In genomic region chr2:170360546-170361358, GRCh38 we compare ENCODE assay signal across 13 cellular contexts.
DNase-seq lines count a peak whose midpoint lies in the region; ATAC-seq, FAIRE-seq and TF ChIP-seq lines count a peak whose summit lies in the region.
"Had no signal": no experiment of that assay in that cellular context is flagged by ENCODE, and none has a peak within 500 bp of the region (broad histone marks: within the 10 kb centered on the region; RNA-seq: fewer than 3 reads in every experiment).

No MANE protein-coding gene starts in this region.

- H3F3A ChIP-seq in Loucy (ENCODE audit: low read depth), result no peaks in the 10 kb centered on the region

- H3K27me3 ChIP-seq in Loucy (ENCODE audit: insufficient read depth, low read length, poor library complexity, severe bottlenecking), result no peaks in the 10 kb centered on the region
- no peaks in the 10 kb centered on the region for H3K27me3 ChIP-seq in GM12878 (replicated peaks in 1 of 2; ENCODE audit: control insufficient read depth in 2 of 2, insufficient read depth in 2 of 2, low read length in 1 of 2)
- H3K27me3 ChIP-seq in small intestine (ENCODE audit: control insufficient read depth in 2 of 2, insufficient read depth in 2 of 2, low read length in 2 of 2), result peaks cover 0 to 2% of the 10 kb centered on the region in 2 donors
- no peaks in the 10 kb centered on the region for H3K27me3 ChIP-seq in uterus
- H3K27me3 ChIP-seq: ascending aorta had no signal

- H3K36me3 ChIP-seq in Loucy (ENCODE audit: insufficient read depth, low read length) (no peaks in the 10 kb centered on the region), GM12878 (ENCODE audit: control insufficient read depth in 2 of 2, insufficient read depth in 2 of 2, low read length in 1 of 2) (no peaks in the 10 kb centered on the region), small intestine (ENCODE audit: control insufficient read depth in 2 of 2, insufficient read depth in 2 of 2, low read length in 2 of 2) (no peaks in the 10 kb centered on the region), uterus (no peaks in the 10 kb centered on the region)
- H3K36me3 ChIP-seq: ascending aorta had no signal

- no peak for TF ChIP-seq EP300 in GM12878 (IDR thresholded peaks at IDR 0.05; ENCODE audit: borderline replicate concordance in 1 of 2, control insufficient read depth in 1 of 2, low read depth in 2 of 2, low read length in 2 of 2)

- POLR2A ChIA-PET in GM12878 (lab: Charles Lee), result interaction anchor here (1.0 kb wide), 1 partner anchor 16 kb away, joined by 3 read pairs; no protein-coding TSS in a partner anchor

- H2AFZ ChIP-seq in Loucy (ENCODE audit: low read length) (peak overlapping the region; percentile 47), GM12878 (ENCODE audit: control insufficient read depth, low read depth, low read length) (no peak overlapping the region)

- H3K4me3 ChIP-seq in Loucy (ENCODE audit: low read length, poor library complexity, severe bottlenecking) (no peak overlapping the region), GM12878 (no peak overlapping the region), small intestine (ENCODE audit: low read depth in 1 of 2, low read length in 2 of 2) (no peak overlapping the region), uterus (no peak overlapping the region)
- H3K4me3 ChIP-seq: ascending aorta had no signal

- peak; percentile 49 for ATAC-seq in GM12878

- no peaks in the 10 kb centered on the region for H3K36me3 Mint-ChIP-seq in activated CD4-positive, alpha-beta T cell treated with anti-CD3 and anti-CD28 coated beads, Interleukin-2, amount 10 ng/mL, durations not matched to agents 24 days and 14 days (ENCODE audit: low read depth)
- no peaks in the 10 kb centered on the region for H3K36me3 Mint-ChIP-seq in glutamatergic neuron (ENCODE audit: unreplicated experiment)
- H3K36me3 Mint-ChIP-seq: CD14-positive monocyte had no signal

- peaks cover 4% of the 10 kb centered on the region for H3K27me3 Mint-ChIP-seq in activated CD4-positive, alpha-beta T cell treated with anti-CD3 and anti-CD28 coated beads, Interleukin-2, amount 10 ng/mL, durations not matched to agents 24 days and 14 days
- no peaks in the 10 kb centered on the region for H3K27me3 Mint-ChIP-seq in glutamatergic neuron (ENCODE audit: unreplicated experiment)

- H3K4me1 ChIP-seq in Loucy (ENCODE audit: insufficient read depth, low read length, poor library complexity, severe bottlenecking) (peaks cover 55% of the 10 kb centered on the region), GM12878 (ENCODE audit: control insufficient read depth, insufficient read depth, low read length) (no peaks in the 10 kb centered on the region), small intestine (ENCODE audit: control insufficient read depth in 2 of 2, insufficient read depth in 1 of 2, low read depth in 1 of 2, low read length in 1 of 2) (no peaks in the 10 kb centered on the region), uterus (no peaks in the 10 kb centered on the region)
- H3K4me1 ChIP-seq: ascending aorta had no signal

- H3K9me3 ChIP-seq in Loucy (ENCODE audit: insufficient read depth, low read depth, low read length) (no peaks in the 10 kb centered on the region), GM12878 (replicated peaks; ENCODE audit: control insufficient read depth, insufficient read depth, low read length) (no peaks in the 10 kb centered on the region), small intestine (ENCODE audit: control insufficient read depth, low read depth) (no peaks in the 10 kb centered on the region), uterus (no peaks in the 10 kb centered on the region)
- H3K9me3 ChIP-seq: ascending aorta had no signal

- RAD21 ChIA-PET in GM12878 (lab: Charles Lee; ENCODE audit: unreplicated experiment), result interaction anchor here (0.5 to 2.5 kb wide), 17 partner anchors 9 to 456 kb away, joined by 3 to 19 read pairs (median 4); partner anchors contain the start of gene GAD1

- FAIRE-seq in GM12878 (lab: Jason Lieb, UNC) (no peak), small intestine (lab: Jason Lieb, UNC) (no peak)

- H3K27ac ChIP-seq in GM12878 (ENCODE audit: control insufficient read depth, insufficient read depth), result no peak overlapping the region
- H3K27ac ChIP-seq in small intestine (ENCODE audit: low read depth in 1 of 2, low read length in 1 of 2), result no peak overlapping the region
- no peak overlapping the region for H3K27ac ChIP-seq in uterus
- H3K27ac ChIP-seq: ascending aorta had no signal

- TF ChIP-seq CTCF in Loucy (conservative IDR thresholded peaks at IDR 0.05; ENCODE audit: low read length) (no peak), GM12878 (IDR thresholded peaks at IDR 0.05 in 2 of 3, conservative IDR thresholded peaks at IDR 0.05 in 1 of 3; ENCODE audit: control insufficient read depth in 2 of 3, extremely low read depth in 1 of 3, insufficient read depth in 1 of 3, low read depth in 3 of 3, low read length in 3 of 3) (no peak), glutamatergic neuron (IDR thresholded peaks at IDR 0.05; ENCODE audit: partially characterized antibody, unreplicated experiment) (no peak), uterus (IDR thresholded peaks at IDR 0.05) (no peak)

- no peak overlapping the region for H3K4me3 Mint-ChIP-seq in activated CD4-positive, alpha-beta T cell treated with anti-CD3 and anti-CD28 coated beads, Interleukin-2, amount 10 ng/mL, durations not matched to agents 24 days and 14 days
- H3K4me3 Mint-ChIP-seq in glutamatergic neuron (ENCODE audit: unreplicated experiment), result no peak overlapping the region

- 56% methylated on average over 4 of the region's 4 CpGs for WGBS in GM12878 (ENCODE audit: insufficient coverage, insufficient replicate concordance, low lambda C conversion rate, missing lambda C conversion rate)
- 47 to 60% (median 51%) methylated on average over 4 of the region's 4 CpGs for WGBS in small intestine, 3 donors

- H3K9me2 ChIP-seq in Loucy (replicated peaks; ENCODE audit: low read depth, low read length), result no peaks in the 10 kb centered on the region

- H3K9me3 Mint-ChIP-seq in activated CD4-positive, alpha-beta T cell treated with anti-CD3 and anti-CD28 coated beads, Interleukin-2, amount 10 ng/mL, durations not matched to agents 24 days and 14 days, result no peaks in the 10 kb centered on the region
- no peaks in the 10 kb centered on the region for H3K9me3 Mint-ChIP-seq in glutamatergic neuron (ENCODE audit: unreplicated experiment)
- H3K9me3 Mint-ChIP-seq: CD14-positive monocyte; T-helper 1 cell treated with Interleukin-12 subunit alpha and Interleukin-12 subunit beta and Interleukin-4 antibody, amounts not matched to agents 30 μg/mL and 1 μg/mL, for 36 hours had no signal

- BruUV-seq in GM12878 (replicated peaks; lab: Mats Ljungman, UMichigan), result no TSS peak

- peaks cover 35% of the 10 kb centered on the region for H3K4me1 Mint-ChIP-seq in activated CD4-positive, alpha-beta T cell treated with anti-CD3 and anti-CD28 coated beads, Interleukin-2, amount 10 ng/mL, durations not matched to agents 24 days and 14 days
- peaks cover 12% of the 10 kb centered on the region for H3K4me1 Mint-ChIP-seq in glutamatergic neuron (ENCODE audit: low read depth, unreplicated experiment)

- peak overlapping the region; percentile 97 for H3K27ac Mint-ChIP-seq in activated CD4-positive, alpha-beta T cell treated with anti-CD3 and anti-CD28 coated beads, Interleukin-2, amount 10 ng/mL, durations not matched to agents 24 days and 14 days
- H3K27ac Mint-ChIP-seq in glutamatergic neuron (ENCODE audit: unreplicated experiment), result no peak overlapping the region
- H3K27ac Mint-ChIP-seq: CD14-positive monocyte had no signal

- H3K79me2 ChIP-seq in Loucy (ENCODE audit: insufficient read depth, low read length), result no peaks in the 10 kb centered on the region
- no peaks in the 10 kb centered on the region for H3K79me2 ChIP-seq in GM12878 (ENCODE audit: control insufficient read depth, insufficient read depth, low read length)

- H4K20me1 ChIP-seq in Loucy (ENCODE audit: insufficient read depth, low read length, poor library complexity, severe bottlenecking) (no peaks in the 10 kb centered on the region), GM12878 (ENCODE audit: control insufficient read depth, insufficient read depth) (no peaks in the 10 kb centered on the region)

- SMC1A ChIA-PET in GM12878 (lab: Charles Lee; ENCODE audit: uncharacterized antibody, unreplicated experiment), result interaction anchor here (0.6 to 7.0 kb wide), 26 partner anchors 9 to 638 kb away, joined by 3 to 53 read pairs (median 4); partner anchors contain the start of genes GAD1 and MYO3B

- intact Hi-C loops in activated CD4-positive, alpha-beta T cell treated with anti-CD3 and anti-CD28 coated beads, Interleukin-2, amount 10 ng/mL, durations not matched to agents 24 days and 14 days (cut with micrococcal nuclease), result loop anchor here (1.0 to 10.0 kb wide), 5 partner anchors 36 to 1564 kb away; partner anchors contain the start of genes ERICH2, GORASP2, HAT1 and SP5
- intact Hi-C loops in GM12878 (cut with micrococcal nuclease; ENCODE audit: unreplicated experiment), result loop anchor here (2.0 to 5.0 kb wide), 5 partner anchors 36 to 512 kb away; no protein-coding TSS in a partner anchor
- intact Hi-C loops in uterus (cut with DNase I; ENCODE audit: low total_unique reads), result no loop called here

- H3K4me2 ChIP-seq in Loucy (ENCODE audit: low read depth, low read length, poor library complexity, severe bottlenecking) (no peak overlapping the region), GM12878 (ENCODE audit: control insufficient read depth, insufficient read depth) (no peak overlapping the region)

- in situ Hi-C loops in GM12878 (cut with MboI), result loop anchor here (5.0 kb wide), 2 partner anchors 123 to 452 kb away; no protein-coding TSS in a partner anchor

- TF ChIP-seq POLR2A in GM12878 (IDR thresholded peaks at IDR 0.05; ENCODE audit: low read depth, low read length) (no peak), uterus (IDR thresholded peaks at IDR 0.05) (no peak)

- no peak for TF ChIP-seq RAD21 in GM12878 (IDR thresholded peaks at IDR 0.05; ENCODE audit: insufficient read depth, low read depth, low read length)

- CTCF ChIA-PET in GM12878 (lab: Yijun Ruan, JAX), result interaction anchor here (0.7 to 8.4 kb wide), 42 partner anchors 8 to 517 kb away, joined by 3 to 89 read pairs (median 4); partner anchors contain the start of genes ERICH2 and GAD1

- DNase-seq in activated CD4-positive, alpha-beta T cell treated with anti-CD3 and anti-CD28 coated beads, Interleukin-2, amount 10 ng/mL, durations not matched to agents 24 days and 14 days, result no peak
- no peak for DNase-seq in activated CD4-positive, alpha-beta T cell treated with anti-CD3 and anti-CD28 coated beads, Interleukin-2, amount 50 U/mL, for 48 hours
- DNase-seq in GM12878 (ENCODE audit: low read depth, low spot score), result no peak
- DNase-seq in small intestine, result peak; percentile 79
- no peak for DNase-seq in glutamatergic neuron
- no peak for DNase-seq in islet precursor cell
- no peak for DNase-seq in uterus
- DNase-seq: activated CD4-positive, CD25-positive, alpha-beta regulatory T cell; NCI-H526 treated with DMSO at 0.1 percent for 48 hours had no signal

- no peak overlapping the region for H3K9ac ChIP-seq in Loucy (ENCODE audit: low read depth, low read length, poor library complexity, severe bottlenecking)
- H3K9ac ChIP-seq in GM12878 (ENCODE audit: control insufficient read depth, insufficient read depth, low read length), result no peak overlapping the region

TF ChIP-seq in GM12878, 131 proteins besides CTCF, POLR2A, EP300 and RAD21 (continues in another document):
- no peak for TF ChIP-seq ASH2L (IDR thresholded peaks at IDR 0.05; ENCODE audit: borderline replicate concordance, low read depth)
- no peak for TF ChIP-seq CHD2 (IDR thresholded peaks at IDR 0.05; ENCODE audit: borderline replicate concordance, low read depth, low read length)
